16 cellular contexts compared by ENCODE assay signal in genomic region chr4:121330180-121330665, GRCh38. TPM values are rescaled to one million over a fixed set of nuclear protein-coding genes. Genes with fewer than 3 reads are reported as not detected.
DNase-seq lines count a peak whose midpoint lies in the region; ATAC-seq and TF ChIP-seq lines count a peak whose summit lies in the region.
"Had no signal": no experiment of that assay in that cellular context is flagged by ENCODE, and none has a peak within 500 bp of the region (broad histone marks: within the 10 kb centered on the region; RNA-seq: fewer than 3 reads in every experiment).

No MANE protein-coding gene starts in this region.

- H3K36me3 ChIP-seq in Caco-2 (ENCODE audit: control insufficient read depth, insufficient read depth, low read length) = no peaks in the 10 kb centered on the region
- H3K36me3 ChIP-seq: BLaER1 had no signal

- H3K4me3 ChIP-seq in Caco-2 (ENCODE audit: low read depth, low read length) = no peak overlapping the region
- H3K4me3 ChIP-seq: BLaER1, GM12878, GM23338, K562 had no signal

- H3K4me3 Mint-ChIP-seq in Caco-2 (ENCODE audit: unreplicated experiment) = no peak overlapping the region
- H3K4me3 Mint-ChIP-seq: CD8-positive, alpha-beta memory T cell; GM23338 had no signal

- no peaks in the 10 kb centered on the region for H3K9me3 Mint-ChIP-seq in Caco-2 (ENCODE audit: unreplicated experiment)
- H3K9me3 Mint-ChIP-seq: CD8-positive, alpha-beta memory T cell; GM23338 had no signal

- DNase-seq in Ammon's horn (ENCODE audit: low spot score) (peak; percentile 49), SW480 (ENCODE audit: low spot score) (peak; percentile 50), medulla oblongata (ENCODE audit: extremely low spot score) (peak; percentile 72), putamen (ENCODE audit: low spot score) (peak; percentile 39), HPDE6-E6E7 (ENCODE audit: extremely low spot score) (no peak), Caco-2 (no peak)
- DNase-seq: Calu3; CD8-positive, alpha-beta memory T cell; DMS79; H7 had no signal

- H3K4me1 Mint-ChIP-seq in Caco-2 (ENCODE audit: low read depth, unreplicated experiment) = no peaks in the 10 kb centered on the region
- H3K4me1 Mint-ChIP-seq: CD8-positive, alpha-beta memory T cell had no signal

- CTCF ChIA-PET in Caco-2 (lab: Charles Lee) = no interaction called here

- intact Hi-C loops in Caco-2 (cut with micrococcal nuclease; ENCODE audit: unreplicated experiment) = no loop called here

- H3K36me3 Mint-ChIP-seq in Caco-2 (ENCODE audit: insufficient read depth, unreplicated experiment) = no peaks in the 10 kb centered on the region
- H3K36me3 Mint-ChIP-seq: CD8-positive, alpha-beta memory T cell had no signal

- no peak overlapping the region for H3K27ac Mint-ChIP-seq in Caco-2 (ENCODE audit: unreplicated experiment)
- H3K27ac Mint-ChIP-seq: CD8-positive, alpha-beta memory T cell; GM23338 had no signal

- H3K27me3 Mint-ChIP-seq in Caco-2 (ENCODE audit: insufficient read depth, unreplicated experiment) = peaks cover 7% of the 10 kb centered on the region

- POLR2A ChIA-PET in Caco-2 (lab: Charles Lee) = no interaction called here

- no TSS peak for BruUV-seq in Caco-2 (replicated peaks; lab: Mats Ljungman, UMichigan)

- H3K9me3 ChIP-seq in Caco-2 = no peaks in the 10 kb centered on the region
- H3K9me3 ChIP-seq: BLaER1 had no signal

- H3K27me3 ChIP-seq in Caco-2 (replicated peaks; ENCODE audit: control insufficient read depth, insufficient read depth, low read length) = no peaks in the 10 kb centered on the region
- H3K27me3 ChIP-seq: BLaER1 had no signal

- ATAC-seq in GM21576 (IDR thresholded peaks at IDR 0.05; ENCODE audit: unreplicated experiment) = no peak
- ATAC-seq: GM12878, GM23338, K562 had no signal

- TF ChIP-seq CTCF in Caco-2 (IDR thresholded peaks at IDR 0.05; ENCODE audit: insufficient read depth in 1 of 2, low read depth in 1 of 2, low read length in 1 of 2, severe bottlenecking in 1 of 2, unreplicated experiment in 1 of 2) = no peak

- H3K4me1 ChIP-seq in Caco-2 = no peaks in the 10 kb centered on the region
- H3K4me1 ChIP-seq: BLaER1 had no signal

RNA-seq across cellular contexts. Expression of gene QRFPR, which starts 50.6 kb away (rescaled TPM):
- not detected in 2 replicates for total RNA-seq in Caco-2 (2022)
- total RNA-seq: CD8-positive, alpha-beta memory T cell; G401; GM12878; K562 had no signal

Comparison
In these comparisons a context has a peak if more than half of its experiments do, and no peak if none do; other contexts are left out.
1. DNase-seq: peak in Ammon's horn (single experiment), SW480 (single experiment), medulla oblongata (single experiment) and putamen (single experiment); none in HPDE6-E6E7 (single experiment) and Caco-2 (0 of 2).